ENCODE assay signal across 19 cellular contexts in the genomic region with DNA sequence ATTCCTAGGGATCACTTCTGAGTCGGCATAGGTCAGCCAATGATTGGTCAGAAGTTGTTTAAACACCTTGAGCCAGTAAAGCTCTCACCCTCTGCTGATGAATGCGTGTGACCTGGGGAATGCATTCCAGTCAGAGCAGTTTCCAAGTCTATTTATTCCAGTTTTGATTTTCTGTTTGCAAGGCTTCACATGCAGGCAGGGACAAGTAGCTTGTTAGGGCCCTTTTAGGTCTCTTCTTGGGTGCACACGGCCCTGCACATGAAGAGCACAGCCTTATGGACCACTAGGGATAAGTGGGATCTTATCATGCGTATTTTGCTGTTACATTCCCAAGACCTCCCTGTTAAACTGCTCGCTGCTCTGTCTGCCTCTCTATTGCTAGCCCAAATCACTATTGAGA. TPM values are rescaled to one million over a fixed set of nuclear protein-coding genes. Genes with fewer than 3 reads are reported as not detected.
DNase-seq lines count a peak whose midpoint lies in the region; ATAC-seq, FAIRE-seq and TF ChIP-seq lines count a peak whose summit lies in the region.
"Had no signal": no experiment of that assay in that cellular context is flagged by ENCODE, and none has a peak within 500 bp of the region (broad histone marks: within the 10 kb centered on the region; RNA-seq: fewer than 3 reads in every experiment).

No MANE protein-coding gene starts in this region.

- in situ Hi-C loops in Panc1 (cut with HindIII; ENCODE audit: low pct_unique_long_range_greater_than_20kb, low sequenced_read_pairs), result no loop called here

- no peaks in the 10 kb centered on the region for H3K27me3 ChIP-seq in Panc1 (ENCODE audit: control insufficient read depth, insufficient read depth, low read length)
- H3K27me3 ChIP-seq: ascending aorta, gastroesophageal sphincter had no signal

- 0 out of 2 replicates have a peak, but pooled peaks have one; percentile 21 for ATAC-seq in Panc1
- no peak for ATAC-seq in GM19351 (IDR thresholded peaks at IDR 0.05; ENCODE audit: unreplicated experiment)
- ATAC-seq in GM18517 (IDR thresholded peaks at IDR 0.05; ENCODE audit: unreplicated experiment), result no peak
- ATAC-seq: gastroesophageal sphincter had no signal

- TF ChIP-seq POLR2A in GM12891 (IDR thresholded peaks at IDR 0.05; ENCODE audit: low read depth, low read length), result no peak

- H3K4me3 ChIP-seq in Panc1 (ENCODE audit: low read depth in 2 of 2, low read length in 2 of 2) (no peak overlapping the region), retinal pigment epithelial cell (ENCODE audit: low read length) (no peak overlapping the region)
- H3K4me3 ChIP-seq: ascending aorta, gastroesophageal sphincter, GM23248 had no signal

- CTCF ChIA-PET in Panc1 (lab: Charles Lee), result no interaction called here

- POLR2A ChIA-PET in Panc1 (lab: Charles Lee), result no interaction called here

- FAIRE-seq in GM12891 (lab: Jason Lieb, UNC), result peak; percentile 28

- H3K27ac ChIP-seq in Panc1 (ENCODE audit: low read length), result no peak overlapping the region
- H3K27ac ChIP-seq: ascending aorta, epithelial cell of prostate, GM23248, VCaP had no signal

- H3K36me3 ChIP-seq in Panc1 (ENCODE audit: control insufficient read depth, insufficient read depth, low read length), result no peaks in the 10 kb centered on the region; the same call in 1 of the 2 replicates
- H3K36me3 ChIP-seq: ascending aorta, gastroesophageal sphincter had no signal

- intact Hi-C loops in Panc1 (cut with micrococcal nuclease; ENCODE audit: unreplicated experiment), result no loop called here

- H3K9me3 ChIP-seq in Panc1 (ENCODE audit: control insufficient read depth, insufficient read depth, low read depth, low read length), result no peaks in the 10 kb centered on the region
- H3K9me3 ChIP-seq: ascending aorta, gastroesophageal sphincter had no signal

- no peaks in the 10 kb centered on the region for H3K4me1 ChIP-seq in Panc1 (ENCODE audit: control insufficient read depth, insufficient read depth, low read length)
- H3K4me1 ChIP-seq: ascending aorta had no signal

- BruUV-seq in Panc1 (replicated peaks; lab: Mats Ljungman, UMichigan), result no TSS peak

- DNase-seq in GM12891 (ENCODE audit: insufficient read length, low spot score) (no peak), Panc1 (ENCODE audit: low read depth, low spot score) (no peak), hepatic stellate cell (ENCODE audit: low spot score) (peak; percentile 21), retinal pigment epithelial cell (ENCODE audit: low read depth) (peak; percentile 10), ureter (ENCODE audit: low spot score) (no peak)
- DNase-seq: activated CD4-positive, alpha-beta T cell treated with anti-CD3 and anti-CD28 coated beads, Interleukin-2, amount 50 U/mL, for 48 hours; activated naive CD4-positive, alpha-beta T cell treated with anti-CD3 and anti-CD28 coated beads for 36 hours; Calu3; dermis blood vessel endothelial cell; GM23248; NCI-H2029; Right ventricle myocardium superior; stimulated activated CD4-positive, alpha-beta T cell treated with anti-CD3 and anti-CD28 coated beads, Interleukin-4, amount 100 ng/mL, for 4 hours had no signal

- TF ChIP-seq CTCF in Panc1 (IDR thresholded peaks at IDR 0.05) (no peak), retinal pigment epithelial cell (conservative IDR thresholded peaks at IDR 0.05; ENCODE audit: low read depth, low read length) (no peak)

TF ChIP-seq in GM12891, 5 proteins besides CTCF, POLR2A, EP300 and RAD21:
- TF ChIP-seq POLR2AphosphoS5 (IDR thresholded peaks at IDR 0.05; ENCODE audit: low read depth, low read length), result no peak
- TF ChIP-seq POU2F2 (IDR thresholded peaks at IDR 0.05; ENCODE audit: low read depth, low read length), result no peak
- TF ChIP-seq PAX5 (IDR thresholded peaks at IDR 0.05; ENCODE audit: insufficient read depth, low read length, severe bottlenecking), result no peak
- TF ChIP-seq SPI1 (IDR thresholded peaks at IDR 0.05; ENCODE audit: low read depth, low read length), result no peak
- TF ChIP-seq TAF1 (IDR thresholded peaks at IDR 0.05; ENCODE audit: low read depth, low read length), result no peak

RNA-seq across cellular contexts. Expression of a gene that starts 46.9 kb away (rescaled TPM):
- 4.4 TPM for polyA plus RNA-seq in GM12891 (2012; ENCODE audit: low read depth, missing spikeins)
- total RNA-seq in Panc1 (2021; ENCODE audit: unreplicated experiment), result 9.6 TPM
- polyA plus RNA-seq in Panc1 (2012; ENCODE audit: insufficient read length), result 2.6 TPM
- total RNA-seq in ureter, result 7.8 TPM

Comparison
In these comparisons a context has a peak if more than half of its experiments do, and no peak if none do; other contexts are left out.
1. DNase-seq: peak in hepatic stellate cell (single experiment) and retinal pigment epithelial cell (single experiment); none in GM12891 (single experiment), Panc1 (single experiment) and ureter (single experiment).